ENCODE assay signal across 13 cellular contexts in the genomic region with DNA sequence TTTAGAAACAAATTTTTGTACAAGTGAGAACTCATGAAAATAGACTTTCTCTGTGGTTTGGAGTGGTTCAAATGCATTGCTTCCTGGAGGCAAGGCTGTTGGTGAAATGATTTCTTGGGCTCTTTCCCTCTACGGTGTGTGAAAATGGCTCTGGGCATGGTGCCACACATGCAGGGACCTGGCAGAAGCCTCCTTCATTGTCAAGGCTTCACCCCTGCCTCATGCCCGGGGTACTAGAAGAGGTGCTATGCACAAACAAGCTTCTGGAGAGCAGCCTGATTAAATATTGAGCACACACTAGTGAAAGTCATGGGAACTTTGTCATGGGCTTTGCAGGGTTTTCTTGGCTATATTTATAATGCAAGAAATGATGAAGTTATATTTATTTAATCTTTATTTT. TPM values are rescaled to one million over a fixed set of nuclear protein-coding genes. Genes with fewer than 3 reads are reported as not detected.
A peak's percentile ranks its signal among the peaks of the same experiment; 100 is the strongest.
DNase-seq lines count a peak whose midpoint lies in the region; ATAC-seq and TF ChIP-seq lines count a peak whose summit lies in the region.
"Had no signal": no experiment of that assay in that cellular context is flagged by ENCODE, and none has a peak within 500 bp of the region (broad histone marks: within the 10 kb centered on the region; RNA-seq: fewer than 3 reads in every experiment).

No MANE protein-coding gene starts in this region.

- DNase-seq in activated naive CD8-positive, alpha-beta T cell treated with anti-CD3 and anti-CD28 coated beads for 36 hours: no peak
- DNase-seq in inferior parietal cortex (ENCODE audit: extremely low spot score) (peak; percentile 57), upper lobe of left lung (peak in 1 of 2 donors; percentile 82), NCI-H524 (lab: John Stamatoyannopoulos, UW) (no peak), GM10248 (ENCODE audit: extremely low spot score) (no peak)
- DNase-seq: activated CD4-positive, CD25-positive, alpha-beta regulatory T cell treated with anti-CD3 and anti-CD28 coated beads, Interleukin-2, amount 50 U/mL, for 72 hours; EL; foreskin fibroblast had no signal

- no peaks in the 10 kb centered on the region for H3K9me3 Mint-ChIP-seq in activated naive CD8-positive, alpha-beta T cell (ENCODE audit: low read depth)
- H3K9me3 Mint-ChIP-seq in activated naive CD8-positive, alpha-beta T cell treated with anti-CD3 and anti-CD28 coated beads for 36 hours: no peaks in the 10 kb centered on the region
- H3K9me3 Mint-ChIP-seq: stimulated activated naive CD8-positive, alpha-beta T cell treated with anti-CD3 and anti-CD28 coated beads, Interleukin-15, Interleukin-2, amounts not matched to agents 100 ng/mL and 50 ng/mL, for 24 hours had no signal

- peaks cover 12 to 67% (median 21%) of the 10 kb centered on the region in 4 donors for H3K36me3 ChIP-seq in upper lobe of left lung
- H3K36me3 ChIP-seq: ovary had no signal

- no peak overlapping the region for H3K4me3 ChIP-seq in upper lobe of left lung
- H3K4me3 ChIP-seq: ovary had no signal

- TF ChIP-seq POLR2A in upper lobe of left lung (IDR thresholded peaks at IDR 0.05): no peak

- H3K4me3 Mint-ChIP-seq in activated naive CD8-positive, alpha-beta T cell: no peak overlapping the region
- H3K4me3 Mint-ChIP-seq in activated naive CD8-positive, alpha-beta T cell treated with anti-CD3 and anti-CD28 coated beads for 36 hours: no peak overlapping the region
- H3K4me3 Mint-ChIP-seq: stimulated activated naive CD8-positive, alpha-beta T cell treated with anti-CD3 and anti-CD28 coated beads, Interleukin-15, Interleukin-2, amounts not matched to agents 100 ng/mL and 50 ng/mL, for 24 hours had no signal

- TF ChIP-seq CTCF in VCaP (conservative IDR thresholded peaks at IDR 0.05): no peak
- no peak for TF ChIP-seq CTCF in upper lobe of left lung (IDR thresholded peaks at IDR 0.05)
- no peak for TF ChIP-seq CTCF in GM10248 (IDR thresholded peaks at IDR 0.05; ENCODE audit: control extremely low read depth, extremely low read depth, low read depth, missing control alignments)

- H3K27ac Mint-ChIP-seq in activated naive CD8-positive, alpha-beta T cell: peak overlapping the region; percentile 30
- no peak overlapping the region for H3K27ac Mint-ChIP-seq in activated naive CD8-positive, alpha-beta T cell treated with anti-CD3 and anti-CD28 coated beads for 36 hours
- H3K27ac Mint-ChIP-seq: stimulated activated naive CD8-positive, alpha-beta T cell treated with anti-CD3 and anti-CD28 coated beads, Interleukin-15, Interleukin-2, amounts not matched to agents 100 ng/mL and 50 ng/mL, for 24 hours had no signal

- TF ChIP-seq EP300 in upper lobe of left lung (IDR thresholded peaks at IDR 0.05): peak in 1 of 4 donors; percentile 17

- peaks cover 8 to 33% (median 24%) of the 10 kb centered on the region in 4 donors for H3K4me1 ChIP-seq in upper lobe of left lung

- H3K27ac ChIP-seq in VCaP (peak overlapping the region; percentile 69), upper lobe of left lung (peak overlapping the region in 2 of 4 donors; percentile 55 to 61)

- no peaks in the 10 kb centered on the region for H3K27me3 Mint-ChIP-seq in activated naive CD8-positive, alpha-beta T cell
- H3K27me3 Mint-ChIP-seq in activated naive CD8-positive, alpha-beta T cell treated with anti-CD3 and anti-CD28 coated beads for 36 hours: no peaks in the 10 kb centered on the region
- H3K27me3 Mint-ChIP-seq: stimulated activated naive CD8-positive, alpha-beta T cell treated with anti-CD3 and anti-CD28 coated beads, Interleukin-15, Interleukin-2, amounts not matched to agents 100 ng/mL and 50 ng/mL, for 24 hours had no signal

- POLR2A ChIA-PET in GM10248 (lab: Yijun Ruan, JAX): no interaction called here

- CTCF ChIA-PET in GM10248 (lab: Yijun Ruan, JAX): interaction anchor here (1.3 kb wide), 1 partner anchor 21 kb away, joined by 3 read pairs; no protein-coding TSS in a partner anchor

- ATAC-seq in upper lobe of left lung (ENCODE audit: low FRiP score in 2 of 2) (peak; percentile 35 to 85), GM19023 (IDR thresholded peaks at IDR 0.05; ENCODE audit: unreplicated experiment) (no peak)

- no peaks in the 10 kb centered on the region for H3K27me3 ChIP-seq in upper lobe of left lung
- H3K27me3 ChIP-seq: ovary had no signal

- H3K36me3 Mint-ChIP-seq in activated naive CD8-positive, alpha-beta T cell: peaks cover 17% of the 10 kb centered on the region
- peaks cover 10% of the 10 kb centered on the region for H3K36me3 Mint-ChIP-seq in activated naive CD8-positive, alpha-beta T cell treated with anti-CD3 and anti-CD28 coated beads for 36 hours

- 8 to 34% methylated on average over 2 of the region's 2 CpGs for WGBS in upper lobe of left lung, 2 donors

- H3K9me3 ChIP-seq in upper lobe of left lung: no peaks in the 10 kb centered on the region
- H3K9me3 ChIP-seq: ovary had no signal

- peaks cover 4% of the 10 kb centered on the region for H3K4me1 Mint-ChIP-seq in activated naive CD8-positive, alpha-beta T cell (ENCODE audit: low read depth)
- peaks cover 10% of the 10 kb centered on the region for H3K4me1 Mint-ChIP-seq in activated naive CD8-positive, alpha-beta T cell treated with anti-CD3 and anti-CD28 coated beads for 36 hours

RNA-seq across cellular contexts. Expression of gene C6orf89, which starts 20.8 kb away (rescaled TPM):
- total RNA-seq in activated naive CD8-positive, alpha-beta T cell treated with anti-CD3 and anti-CD28 coated beads for 36 hours: 10 to 100 TPM; 32.1 to 32.7 TPM
- total RNA-seq in upper lobe of left lung: 10 to 100 TPM; 22.0 to 60.8 (median 42.5) TPM

RNA-seq across cellular contexts. Expression of gene PPIL1, which starts 31.9 kb away (rescaled TPM):
- total RNA-seq in activated naive CD8-positive, alpha-beta T cell treated with anti-CD3 and anti-CD28 coated beads for 36 hours: 10 to 100 TPM; 55.1 to 58.4 TPM
- total RNA-seq in upper lobe of left lung: 10 to 100 TPM in 3 of 6 donors, 1 to 10 TPM in 3; 2.2 to 21.7 (median 11.9) TPM

RNA-seq across cellular contexts. Expression of gene PI16, which starts 48.0 kb away (rescaled TPM):
- total RNA-seq in activated naive CD8-positive, alpha-beta T cell treated with anti-CD3 and anti-CD28 coated beads for 36 hours: under 1 TPM; 0.18 to 0.39 TPM
- total RNA-seq in upper lobe of left lung: 10 to 100 TPM in 1 of 6 donors, 1 to 10 TPM in 3, under 1 TPM in 1, not detected in 1; 0.44 to 78.9 (median 4.7) TPM
